Comparison of ENCODE assay signal across 8 cellular contexts in the genomic region with DNA sequence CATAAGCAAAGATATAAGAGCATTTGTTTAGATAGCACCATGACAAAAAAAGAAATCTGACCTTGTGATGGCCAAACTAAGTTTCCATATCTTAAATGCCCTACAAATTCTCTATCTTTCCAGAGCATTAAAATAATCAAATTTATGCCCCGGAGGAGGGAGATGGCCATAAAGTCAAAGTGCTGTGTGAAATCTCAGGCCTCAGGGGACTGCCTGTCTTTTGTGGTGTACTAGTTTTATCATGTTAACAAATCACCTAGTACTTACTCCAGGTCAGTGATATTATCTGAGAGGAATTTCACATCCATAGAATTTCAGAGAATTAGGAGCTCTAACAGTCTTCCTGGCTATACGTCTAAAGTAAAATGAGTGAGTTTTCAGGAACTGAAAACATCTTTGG.
"Had no signal": no experiment of that assay in that cellular context is flagged by ENCODE, and none has a peak within 500 bp of the region (broad histone marks: within the 10 kb centered on the region; RNA-seq: fewer than 3 reads in every experiment).

No MANE protein-coding gene starts in this region.

- H3K4me1 Mint-ChIP-seq: IgD-negative memory B cell had no signal

- H3K36me3 Mint-ChIP-seq: IgD-negative memory B cell had no signal

- H3K27me3 Mint-ChIP-seq: IgD-negative memory B cell had no signal

- FAIRE-seq: HepG2, HTR-8/SVneo, K562 had no signal

- ATAC-seq: HepG2, K562 had no signal

- H3K27ac Mint-ChIP-seq: IgD-negative memory B cell had no signal

- DNase-seq: IMR-90, KBM-7, KG1 had no signal

- H3K4me3 ChIP-seq: K562 had no signal

- H3K27ac ChIP-seq: HL-60 had no signal

- H3K4me3 Mint-ChIP-seq: IgD-negative memory B cell had no signal
